In genomic region chr2:219281588-219281987, GRCh38 we compare ENCODE assay signal across 20 cellular contexts. TPM values are rescaled to one million over a fixed set of nuclear protein-coding genes. Genes with fewer than 3 reads are reported as not detected.
A peak's percentile ranks its signal among the peaks of the same experiment; 100 is the strongest.
DNase-seq lines count a peak whose midpoint lies in the region; ATAC-seq and TF ChIP-seq lines count a peak whose summit lies in the region.
"Had no signal": no experiment of that assay in that cellular context is flagged by ENCODE, and none has a peak within 500 bp of the region (broad histone marks: within the 10 kb centered on the region; RNA-seq: fewer than 3 reads in every experiment).

No MANE protein-coding gene starts in this region.

- H3K4me1 Mint-ChIP-seq in HFFc6 (ENCODE audit: low read depth) = peaks cover 42% of the 10 kb centered on the region
- H3K4me1 Mint-ChIP-seq in effector memory CD8-positive, alpha-beta T cell (ENCODE audit: low read depth in 2 of 2) = peaks cover 30 to 37% of the 10 kb centered on the region in 2 donors

- H4K20me1 ChIP-seq in BLaER1 treated with 17β-estradiol and CSF1 and Interleukin-3, amounts not matched to agents 10 nM and 100 nM = peaks cover 17 to 59% (median 28%) of the 10 kb centered on the region in 11 experiments; a peak in 16 of 22 replicates
- peaks cover 7% of the 10 kb centered on the region for H4K20me1 ChIP-seq in osteoblast (ENCODE audit: insufficient read depth, low read length)

- peaks cover 12% of the 10 kb centered on the region; the same call in 1 of the 2 replicates for H3K36me3 Mint-ChIP-seq in HFFc6 (ENCODE audit: low read depth)
- H3K36me3 Mint-ChIP-seq in effector memory CD8-positive, alpha-beta T cell (ENCODE audit: insufficient read depth) = peaks cover 73% of the 10 kb centered on the region

- H3K4me2 ChIP-seq in BLaER1 treated with 17β-estradiol and CSF1 and Interleukin-3, amounts not matched to agents 10 nM and 100 nM = peak overlapping the region; percentile 82 to 98 (median 94)
- H3K4me2 ChIP-seq in osteoblast (ENCODE audit: insufficient read depth, low read length) = no peak overlapping the region

- peak overlapping the region in 6 of 11 experiments; percentile 29 to 96 (median 80); a peak in 9 of 22 replicates for H3K9ac ChIP-seq in BLaER1 treated with 17β-estradiol and CSF1 and Interleukin-3, amounts not matched to agents 10 nM and 100 nM

- H3K4me1 ChIP-seq in BLaER1 treated with 17β-estradiol and CSF1 and Interleukin-3, amounts not matched to agents 10 nM and 100 nM = peaks cover 63 to 89% (median 86%) of the 10 kb centered on the region in 10 experiments
- peaks cover 28% of the 10 kb centered on the region for H3K4me1 ChIP-seq in osteoblast (ENCODE audit: insufficient read depth, low read length)

- H3K9me3 Mint-ChIP-seq in HFFc6 = no peaks in the 10 kb centered on the region
- no peaks in the 10 kb centered on the region for H3K9me3 Mint-ChIP-seq in effector memory CD8-positive, alpha-beta T cell
- H3K9me3 Mint-ChIP-seq: activated naive CD8-positive, alpha-beta T cell treated with anti-CD3 and anti-CD28 coated beads, Interleukin-2, amount 10 ng/mL, durations not matched to agents 7 days and 5 days; stimulated activated naive B cell treated with anti-CD40 and anti-IgM and Interleukin-4, amounts not matched to agents 10 μg/mL and 1 μg/mL and 100 μg/mL, for 72 hours had no signal

- H3K27me3 ChIP-seq in BLaER1 treated with 17β-estradiol and CSF1 and Interleukin-3, amounts not matched to agents 10 nM and 100 nM = no peaks in the 10 kb centered on the region
- H3K27me3 ChIP-seq in osteoblast (ENCODE audit: insufficient read depth, low read length) = no peaks in the 10 kb centered on the region

- TF ChIP-seq CTCF in HFFc6 (IDR thresholded peaks at IDR 0.05) (no peak), osteoblast (IDR thresholded peaks at IDR 0.05; ENCODE audit: extremely low read depth, low read depth, low read length) (no peak)

- peak overlapping the region in 2 of 11 experiments; percentile 18 to 40; a peak in 1 of 22 replicates for H3K27ac ChIP-seq in BLaER1 treated with 17β-estradiol and CSF1 and Interleukin-3, amounts not matched to agents 10 nM and 100 nM
- peak overlapping the region; percentile 7 for H3K27ac ChIP-seq in osteoblast (ENCODE audit: low read depth, low read length)

- peaks cover 0 to 58% (median 0%) of the 10 kb centered on the region in 11 experiments; a peak in 7 of 22 replicates for H3K36me3 ChIP-seq in BLaER1 treated with 17β-estradiol and CSF1 and Interleukin-3, amounts not matched to agents 10 nM and 100 nM
- H3K36me3 ChIP-seq in osteoblast (ENCODE audit: insufficient read depth, low read length) = peaks cover 38% of the 10 kb centered on the region

- H2AFZ ChIP-seq in osteoblast (ENCODE audit: low read length) = no peak overlapping the region

- H3K27me3 Mint-ChIP-seq in HFFc6 (ENCODE audit: insufficient read depth) = peaks cover 2% of the 10 kb centered on the region; the same call in 1 of the 2 replicates
- no peaks in the 10 kb centered on the region for H3K27me3 Mint-ChIP-seq in effector memory CD8-positive, alpha-beta T cell
- H3K27me3 Mint-ChIP-seq: activated naive CD8-positive, alpha-beta T cell treated with anti-CD3 and anti-CD28 coated beads, Interleukin-2, amount 10 ng/mL, durations not matched to agents 7 days and 5 days; stimulated activated naive B cell treated with anti-CD40 and anti-IgM and Interleukin-4, amounts not matched to agents 10 μg/mL and 1 μg/mL and 100 μg/mL, for 72 hours had no signal

- no peak for DNase-seq in HFFc6
- no peak for DNase-seq in effector memory CD8-positive, alpha-beta T cell
- peak; percentile 65 for DNase-seq in osteoblast (ENCODE audit: insufficient read length, low spot score, missing footprints)
- DNase-seq in COLO668 (lab: John Stamatoyannopoulos, UW; ENCODE audit: unreplicated experiment) = no peak
- no peak for DNase-seq in UCSD-AML1 (lab: John Stamatoyannopoulos, UW; ENCODE audit: unreplicated experiment)
- no peak for DNase-seq in H4 (ENCODE audit: low spot score)
- DNase-seq: activated CD4-positive, alpha-beta T cell treated with anti-CD3 and anti-CD28 coated beads for 4 hours; activated naive CD8-positive, alpha-beta T cell treated with anti-CD3 and anti-CD28 coated beads, Interleukin-2, amount 10 ng/mL, durations not matched to agents 7 days and 5 days; DMS79; NCI-H1694; NCI-H446 treated with DMSO at 0.1 percent for 48 hours; occipital lobe; SHP77 treated with DMSO at 0.1 percent for 48 hours; stimulated activated naive B cell treated with anti-CD40 and anti-IgM and Interleukin-4, amounts not matched to agents 10 μg/mL and 1 μg/mL and 100 μg/mL, for 72 hours had no signal

- H3K9me3 ChIP-seq in BLaER1 treated with 17β-estradiol and CSF1 and Interleukin-3, amounts not matched to agents 10 nM and 100 nM (replicated peaks in 1 of 11) = no peaks in the 10 kb centered on the region
- no peaks in the 10 kb centered on the region for H3K9me3 ChIP-seq in osteoblast (ENCODE audit: low read depth, low read length)

- no peak overlapping the region for H3K4me3 ChIP-seq in BLaER1 treated with 17β-estradiol and CSF1 and Interleukin-3, amounts not matched to agents 10 nM and 100 nM
- H3K4me3 ChIP-seq in osteoblast (ENCODE audit: insufficient read depth, low read length) = no peak overlapping the region

- no peak for ATAC-seq in effector memory CD8-positive, alpha-beta T cell (replicated peaks)
- ATAC-seq in HG02588 (IDR thresholded peaks at IDR 0.05; ENCODE audit: unreplicated experiment) = no peak
- ATAC-seq: stimulated activated naive B cell treated with anti-CD40 and anti-IgM and Interleukin-4, amounts not matched to agents 10 μg/mL and 1 μg/mL and 100 μg/mL, for 72 hours had no signal

- H3K79me2 ChIP-seq in osteoblast (ENCODE audit: insufficient read depth, low read length) = peaks cover 15% of the 10 kb centered on the region

- 0 out of 2 replicates have a peak overlapping the region, but pooled peaks have one; percentile 95 for H3K4me3 Mint-ChIP-seq in HFFc6
- H3K4me3 Mint-ChIP-seq in effector memory CD8-positive, alpha-beta T cell = no peak overlapping the region
- H3K4me3 Mint-ChIP-seq: activated naive CD8-positive, alpha-beta T cell treated with anti-CD3 and anti-CD28 coated beads, Interleukin-2, amount 10 ng/mL, durations not matched to agents 7 days and 5 days had no signal

- no peak overlapping the region; the same call in 1 of the 2 replicates for H3K27ac Mint-ChIP-seq in HFFc6
- peak overlapping the region; percentile 98 to 99 for H3K27ac Mint-ChIP-seq in effector memory CD8-positive, alpha-beta T cell
- H3K27ac Mint-ChIP-seq: activated naive CD8-positive, alpha-beta T cell treated with anti-CD3 and anti-CD28 coated beads, Interleukin-2, amount 10 ng/mL, durations not matched to agents 7 days and 5 days had no signal

RNA-seq across cellular contexts. Expression of gene DNAJB2, which starts 2.4 kb away (rescaled TPM):
- 10 to 100 TPM; 39.7 to 45.4 (median 41.5) TPM for total RNA-seq in HFFc6 (2021; fragmentation: NEBNext Ultra II Directional; extraction: Animal tissue kit (Norgen Biotek cat#: 25700))
- 33.3 and 41.3 TPM in 2 replicates for total RNA-seq in osteoblast
- total RNA-seq in H4 (2014; rRNA removed; shearing (Covaris generic)) = 16.1 and 18.3 TPM in 2 replicates

RNA-seq across cellular contexts. Expression of gene PTPRN, which starts 27.6 kb away (rescaled TPM):
- 10 to 100 TPM in 5 of 6 experiments, 1 to 10 TPM in 1; 5.2 to 18.3 (median 15.2) TPM for total RNA-seq in HFFc6 (2021; fragmentation: NEBNext Ultra II Directional; extraction: Animal tissue kit (Norgen Biotek cat#: 25700))
- total RNA-seq in osteoblast = under 0.01 and 1.2 TPM in 2 replicates
- total RNA-seq in H4 (2014; rRNA removed; shearing (Covaris generic)) = 6.8 and 10.0 TPM in 2 replicates
- total RNA-seq: activated naive CD8-positive, alpha-beta T cell treated with anti-CD3 and anti-CD28 coated beads, Interleukin-2, amount 10 ng/mL, durations not matched to agents 7 days and 5 days; endothelial cell of umbilical vein; skeletal muscle tissue had no signal

RNA-seq across cellular contexts. Expression of gene TUBA4A, which starts 27.9 kb away (rescaled TPM):
- total RNA-seq in HFFc6 (2021; fragmentation: NEBNext Ultra II Directional; extraction: Animal tissue kit (Norgen Biotek cat#: 25700)) = 10 to 100 TPM; 40.4 to 66.3 (median 48.2) TPM
- 11.9 and 13.6 TPM in 2 replicates for total RNA-seq in osteoblast
- 6.2 and 9.3 TPM in 2 replicates for total RNA-seq in H4 (2014; rRNA removed; shearing (Covaris generic))

RNA-seq across cellular contexts. Expression of gene TUBA4B, which starts 28.5 kb away (rescaled TPM):
- not detected for total RNA-seq in HFFc6 (2021; fragmentation: NEBNext Ultra II Directional; extraction: Animal tissue kit (Norgen Biotek cat#: 25700))
- not detected in 2 replicates for total RNA-seq in osteoblast
- not detected in 2 replicates for total RNA-seq in H4 (2014; rRNA removed; shearing (Covaris generic))
- total RNA-seq: activated naive CD8-positive, alpha-beta T cell treated with anti-CD3 and anti-CD28 coated beads, Interleukin-2, amount 10 ng/mL, durations not matched to agents 7 days and 5 days; cardiac septum; endothelial cell of umbilical vein; glomerular endothelial cell; occipital lobe; skeletal muscle tissue had no signal

RNA-seq across cellular contexts. Expression of gene STK16, which starts 36.3 kb away (rescaled TPM):
- 10 to 100 TPM; 25.1 to 30.7 (median 28.2) TPM for total RNA-seq in HFFc6 (2021; fragmentation: NEBNext Ultra II Directional; extraction: Animal tissue kit (Norgen Biotek cat#: 25700))
- 29.5 and 31.8 TPM in 2 replicates for total RNA-seq in osteoblast
- 32.8 and 42.1 TPM in 2 replicates for total RNA-seq in H4 (2014; rRNA removed; shearing (Covaris generic))
